In the genomic region with DNA sequence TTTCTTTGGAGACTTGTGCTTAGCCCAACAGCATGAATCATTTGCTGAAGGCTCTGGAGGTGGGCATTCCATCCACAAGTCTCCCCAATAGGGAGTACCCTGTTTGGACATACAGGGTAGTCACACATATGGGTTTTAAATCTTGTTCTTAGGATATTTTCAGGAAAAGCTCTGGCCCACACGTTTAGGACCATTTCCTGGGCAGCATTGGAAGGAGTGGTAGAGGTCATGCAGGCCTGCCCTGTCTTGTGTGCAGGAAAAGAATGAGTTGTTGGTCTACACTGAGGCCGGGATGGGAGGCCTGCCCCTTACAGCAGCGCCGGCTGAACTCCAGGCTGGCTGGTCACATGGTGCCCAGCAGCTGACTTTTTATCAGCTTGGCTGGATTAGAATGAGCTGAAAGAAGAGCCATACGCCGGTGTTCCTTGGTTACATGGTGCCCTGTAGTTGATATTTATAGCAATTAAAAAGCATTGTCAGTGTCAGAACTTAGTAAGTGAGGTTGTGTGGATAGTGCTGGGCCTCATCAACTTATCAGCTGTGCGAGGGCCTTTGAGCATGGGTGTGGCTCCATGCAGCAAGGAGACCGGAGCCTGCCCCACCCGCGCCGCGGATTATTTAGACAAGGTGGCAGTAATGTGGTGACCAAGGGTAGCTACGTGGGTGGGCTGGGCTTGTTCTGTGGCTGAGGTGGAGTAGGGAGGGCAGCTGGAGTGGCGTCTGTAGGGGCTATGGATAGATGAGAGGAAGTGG, we compare ENCODE assay signal across 8 cellular contexts. TPM values are rescaled to one million over a fixed set of nuclear protein-coding genes. Genes with fewer than 3 reads are reported as not detected.
DNase-seq lines count a peak whose midpoint lies in the region; ATAC-seq and TF ChIP-seq lines count a peak whose summit lies in the region.

No MANE protein-coding gene starts in this region.

- peaks cover 5% of the 10 kb centered on the region; the same call in 1 of the 2 replicates for H3K36me3 ChIP-seq in Panc1 (ENCODE audit: control insufficient read depth, insufficient read depth, low read length)

- no peak overlapping the region for H3K4me3 ChIP-seq in Panc1 (ENCODE audit: low read depth in 2 of 2, low read length in 2 of 2)

- H3K27me3 ChIP-seq in Panc1 (ENCODE audit: control insufficient read depth, insufficient read depth, low read length), result no peaks in the 10 kb centered on the region

- H3K4me1 Mint-ChIP-seq in CD14-positive monocyte (peaks cover 98% of the 10 kb centered on the region), naive B cell (peaks cover 55 to 87% (median 81%) of the 10 kb centered on the region in 3 donors)
- H3K4me1 Mint-ChIP-seq in effector memory CD8-positive, alpha-beta T cell (ENCODE audit: low read depth in 2 of 2), result peaks cover 83 to 88% of the 10 kb centered on the region in 2 donors

- H3K4me3 Mint-ChIP-seq in CD14-positive monocyte (no peak overlapping the region), naive B cell (peak overlapping the region in 2 of 8 donors; percentile 33 to 44)
- H3K4me3 Mint-ChIP-seq in effector memory CD8-positive, alpha-beta T cell, result peak overlapping the region; percentile 57 to 74

- no peak for ATAC-seq in Panc1
- peak; percentile 5 for ATAC-seq in effector memory CD8-positive, alpha-beta T cell (replicated peaks)
- no peak for ATAC-seq in naive B cell (ENCODE audit: low read depth in 2 of 2)
- no peak for ATAC-seq in HG03280 (IDR thresholded peaks at IDR 0.05; ENCODE audit: unreplicated experiment)

- no peaks in the 10 kb centered on the region for H3K9me3 ChIP-seq in Panc1 (ENCODE audit: control insufficient read depth, insufficient read depth, low read depth, low read length)

- H3K27ac Mint-ChIP-seq in CD14-positive monocyte, result peak overlapping the region; percentile 87 to 100 (median 100)
- H3K27ac Mint-ChIP-seq in effector memory CD8-positive, alpha-beta T cell, result peak overlapping the region; percentile 95 to 99
- H3K27ac Mint-ChIP-seq in naive B cell, result peak overlapping the region; percentile 39 to 99 (median 88)

- in situ Hi-C loops in Panc1 (cut with HindIII; ENCODE audit: low pct_unique_long_range_greater_than_20kb, low sequenced_read_pairs), result no loop called here

- CTCF ChIA-PET in Panc1 (lab: Charles Lee), result no interaction called here

- H3K9me3 Mint-ChIP-seq in CD14-positive monocyte (no peaks in the 10 kb centered on the region), naive B cell (peaks cover 0 to 2% (median 0%) of the 10 kb centered on the region in 7 donors)
- H3K9me3 Mint-ChIP-seq in effector memory CD8-positive, alpha-beta T cell, result peaks cover 2 to 7% of the 10 kb centered on the region in 2 donors

- peak overlapping the region; percentile 72 for H3K27ac ChIP-seq in Panc1 (ENCODE audit: low read length)

- POLR2A ChIA-PET in Panc1 (lab: Charles Lee), result interaction anchor here (0.5 kb wide), 1 partner anchor 103 kb away, joined by 10 read pairs; no protein-coding TSS in a partner anchor

- no TSS peak for BruUV-seq in Panc1 (replicated peaks; lab: Mats Ljungman, UMichigan)

- peaks cover 49% of the 10 kb centered on the region for H3K4me1 ChIP-seq in Panc1 (ENCODE audit: control insufficient read depth, insufficient read depth, low read length)

- no peaks in the 10 kb centered on the region for H3K27me3 Mint-ChIP-seq in CD14-positive monocyte (ENCODE audit: low read depth in 3 of 3)
- H3K27me3 Mint-ChIP-seq in effector memory CD8-positive, alpha-beta T cell, result no peaks in the 10 kb centered on the region
- H3K27me3 Mint-ChIP-seq in naive B cell, result no peaks in the 10 kb centered on the region

- DNase-seq in CD14-positive monocyte (ENCODE audit: low spot score) (no peak), Panc1 (ENCODE audit: low read depth, low spot score) (no peak), naive B cell (no peak), AG08396 (ENCODE audit: low spot score) (no peak), NCI-H187 (lab: John Stamatoyannopoulos, UW) (no peak), NCI-H2171 (lab: John Stamatoyannopoulos, UW) (no peak)
- peak; percentile 37 to 60 (median 55) for DNase-seq in effector memory CD8-positive, alpha-beta T cell

- intact Hi-C loops in CD14-positive monocyte (cut with micrococcal nuclease), result loop anchor here (2.0 to 10.0 kb wide), 3 partner anchors 16 to 210 kb away; a partner anchor contains a TSS
- intact Hi-C loops in Panc1 (cut with micrococcal nuclease; ENCODE audit: unreplicated experiment), result no loop called here

- TF ChIP-seq CTCF in CD14-positive monocyte (IDR thresholded peaks at IDR 0.05) (no peak), Panc1 (IDR thresholded peaks at IDR 0.05) (no peak)

- H3K36me3 Mint-ChIP-seq in CD14-positive monocyte (peaks cover 22 to 51% of the 10 kb centered on the region in 2 donors), naive B cell (no peaks in the 10 kb centered on the region)
- peaks cover 72% of the 10 kb centered on the region for H3K36me3 Mint-ChIP-seq in effector memory CD8-positive, alpha-beta T cell (ENCODE audit: insufficient read depth)

RNA-seq across cellular contexts. Expression of a gene that starts 28.6 kb away (rescaled TPM):
- 10 to 100 TPM; 41.0 to 49.9 TPM for polyA plus RNA-seq in CD14-positive monocyte
- total RNA-seq in Panc1 (2021; ENCODE audit: unreplicated experiment), result 166 TPM
- 167 TPM for polyA plus RNA-seq in Panc1 (2012; ENCODE audit: insufficient read length)
- polyA plus RNA-seq in naive B cell (ENCODE audit: low read depth in 6 of 6), result 10 to 100 TPM in 5 of 6 donors, 1 to 10 TPM in 1; 9.5 to 21.6 (median 20.1) TPM

RNA-seq across cellular contexts. Expression of a gene that starts 53.0 kb away (rescaled TPM):
- 10 to 100 TPM; 45.7 to 49.0 TPM for polyA plus RNA-seq in CD14-positive monocyte
- 123 TPM for total RNA-seq in Panc1 (2021; ENCODE audit: unreplicated experiment)
- polyA plus RNA-seq in Panc1 (2012; ENCODE audit: insufficient read length), result 186 TPM
- 10 to 100 TPM; 54.8 to 82.0 (median 67.3) TPM for polyA plus RNA-seq in naive B cell (ENCODE audit: low read depth in 6 of 6)

Comparison
In these comparisons a context has a peak if more than half of its experiments do, and no peak if none do; other contexts are left out.
1. DNase-seq: peak in effector memory CD8-positive, alpha-beta T cell (3 of 3); none in CD14-positive monocyte (single experiment), Panc1 (single experiment), naive B cell (single experiment), AG08396 (single experiment), NCI-H187 (0 of 2) and NCI-H2171 (single experiment).
2. H3K4me3 Mint-ChIP-seq: peak in effector memory CD8-positive, alpha-beta T cell (2 of 2); none in CD14-positive monocyte (0 of 2).
3. Peak in every context shown above with its lines, with median percentiles within 50 percentile points of each other: H3K27ac Mint-ChIP-seq.